Comparison of ENCODE assay signal across 23 cellular contexts in genomic region chr9:9751996-9752395, GRCh38.
DNase-seq lines count a peak whose midpoint lies in the region; ATAC-seq, FAIRE-seq and TF ChIP-seq lines count a peak whose summit lies in the region.
"Had no signal": no experiment of that assay in that cellular context is flagged by ENCODE, and none has a peak within 500 bp of the region (broad histone marks: within the 10 kb centered on the region; RNA-seq: fewer than 3 reads in every experiment).

No MANE protein-coding gene starts in this region.

- H3K27me3 ChIP-seq in right atrium auricular region, result no peaks in the 10 kb centered on the region

- H3K27ac Mint-ChIP-seq in glutamatergic neuron (ENCODE audit: unreplicated experiment), result no peak overlapping the region
- H3K27ac Mint-ChIP-seq: CD4-positive, alpha-beta T cell had no signal

- no peaks in the 10 kb centered on the region for H3K9me3 Mint-ChIP-seq in glutamatergic neuron (ENCODE audit: unreplicated experiment)
- H3K9me3 Mint-ChIP-seq: CD4-positive, alpha-beta T cell had no signal

- H3K4me3 Mint-ChIP-seq in glutamatergic neuron (ENCODE audit: unreplicated experiment), result no peak overlapping the region
- H3K4me3 Mint-ChIP-seq: CD4-positive, alpha-beta T cell had no signal

- no peak for TF ChIP-seq CTCF in retinal pigment epithelial cell (conservative IDR thresholded peaks at IDR 0.05; ENCODE audit: low read depth, low read length)
- TF ChIP-seq CTCF in glutamatergic neuron (IDR thresholded peaks at IDR 0.05; ENCODE audit: partially characterized antibody, unreplicated experiment), result no peak
- TF ChIP-seq CTCF in right atrium auricular region (IDR thresholded peaks at IDR 0.05), result no peak

- H3K27ac ChIP-seq in right atrium auricular region, result no peak overlapping the region
- H3K27ac ChIP-seq: C4-2B, GM23248, HL-60 had no signal

- ATAC-seq in GM21717 (IDR thresholded peaks at IDR 0.05; ENCODE audit: unreplicated experiment), result no peak
- ATAC-seq: GM12878, K562 had no signal

- DNase-seq in NCI-H524 (lab: John Stamatoyannopoulos, UW) (peak; percentile 10 to 63), NCI-H82 treated with DMSO at 0.1 percent for 48 hours (lab: John Stamatoyannopoulos, UW; ENCODE audit: unreplicated experiment) (peak; percentile 62), retinal pigment epithelial cell (ENCODE audit: low read depth) (peak; percentile 51), AG08396 (ENCODE audit: low spot score) (no peak), glutamatergic neuron (no peak), right atrium auricular region (ENCODE audit: low spot score) (no peak)
- DNase-seq: ACHN; AML-193; CD4-positive, alpha-beta T cell; DMS 273 treated with DMSO at 0.1 percent for 48 hours; DND-41; EL; GM23248; IMR-90 had no signal

- H3K4me3 ChIP-seq in retinal pigment epithelial cell (ENCODE audit: low read length), result no peak overlapping the region
- H3K4me3 ChIP-seq in right atrium auricular region, result no peak overlapping the region
- H3K4me3 ChIP-seq: GM12878, GM23248, HAP-1, K562 had no signal

- H3K27me3 Mint-ChIP-seq in glutamatergic neuron (ENCODE audit: unreplicated experiment), result no peaks in the 10 kb centered on the region
- H3K27me3 Mint-ChIP-seq: CD4-positive, alpha-beta T cell had no signal

- H3K36me3 ChIP-seq in right atrium auricular region, result no peaks in the 10 kb centered on the region
- H3K36me3 ChIP-seq: HAP-1 had no signal

- peak; percentile 38 for FAIRE-seq in islet of Langerhans (lab: Jason Lieb, UNC)
- FAIRE-seq: A204.1, GM18507, K562 had no signal

- no peaks in the 10 kb centered on the region for H3K4me1 Mint-ChIP-seq in glutamatergic neuron (ENCODE audit: low read depth, unreplicated experiment)

- H3K36me3 Mint-ChIP-seq in glutamatergic neuron (ENCODE audit: unreplicated experiment), result no peaks in the 10 kb centered on the region

- H3K4me1 ChIP-seq in right atrium auricular region, result no peaks in the 10 kb centered on the region

- H3K9me3 ChIP-seq in right atrium auricular region, result no peaks in the 10 kb centered on the region
- H3K9me3 ChIP-seq: HAP-1 had no signal

Comparison
In these comparisons a context has a peak if more than half of its experiments do, and no peak if none do; other contexts are left out.
1. DNase-seq: peak in NCI-H524 (2 of 2), NCI-H82 treated with DMSO at 0.1 percent for 48 hours (single experiment) and retinal pigment epithelial cell (single experiment); none in AG08396 (single experiment), glutamatergic neuron (single experiment) and right atrium auricular region (single experiment).